ENCODE assay signal across 8 cellular contexts in genomic region chr17:75645889-75646625, GRCh38. TPM values are rescaled to one million over a fixed set of nuclear protein-coding genes. Genes with fewer than 3 reads are reported as not detected.
DNase-seq lines count a peak whose midpoint lies in the region; ATAC-seq, FAIRE-seq and TF ChIP-seq lines count a peak whose summit lies in the region.

No MANE protein-coding gene starts in this region.

- no peak overlapping the region for H3K9ac ChIP-seq in neural progenitor cell

- H3K27me3 Mint-ChIP-seq in neural progenitor cell (ENCODE audit: insufficient read depth, low read depth): no peaks in the 10 kb centered on the region

- no peaks in the 10 kb centered on the region for H3K4me1 Mint-ChIP-seq in neural progenitor cell

- TF ChIP-seq CTCF in pancreas (IDR thresholded peaks at IDR 0.05) (no peak), neural progenitor cell (IDR thresholded peaks at IDR 0.05) (no peak)

- POLR2A ChIA-PET in HEK293T (lab: Yijun Ruan, JAX): no interaction called here

- peak overlapping the region; percentile 98 for H3K27ac ChIP-seq in epithelial cell of prostate
- peak overlapping the region; percentile 95 to 99 (median 96) for H3K27ac ChIP-seq in pancreas
- H3K27ac ChIP-seq in neural progenitor cell: no peak overlapping the region

- H3K27me3 ChIP-seq in pancreas (no peaks in the 10 kb centered on the region), neural progenitor cell (no peaks in the 10 kb centered on the region)

- peaks cover 12% of the 10 kb centered on the region for H4K20me1 ChIP-seq in neural progenitor cell (ENCODE audit: low read depth)

- DNase-seq in NOMO-1 (lab: John Stamatoyannopoulos, UW; ENCODE audit: unreplicated experiment in 2 of 2) (peak; percentile 67 to 83), epithelial cell of prostate (ENCODE audit: low read depth, low spot score) (peak; percentile 68), pancreas (peak; percentile 86 to 97 (median 93)), HEK293T (ENCODE audit: extremely low spot score) (no peak), neural progenitor cell (ENCODE audit: low spot score) (no peak)
- no peak for DNase-seq in activated effector memory CD4-positive, alpha-beta T cell treated with anti-CD3 and anti-CD28 coated beads, Interleukin-2, amount 50 U/mL, for 16 hours

- no peaks in the 10 kb centered on the region for H3K9me3 ChIP-seq in pancreas
- H3K9me3 ChIP-seq in neural progenitor cell (ENCODE audit: low read depth): no peaks in the 10 kb centered on the region

- H3K79me2 ChIP-seq in neural progenitor cell (ENCODE audit: low read depth): no peaks in the 10 kb centered on the region

- H3K4me2 ChIP-seq in neural progenitor cell: no peak overlapping the region

- H3K4me3 ChIP-seq in GM08714 (ENCODE audit: low read length) (peak overlapping the region; percentile 16; the same call in 1 of the 2 replicates), pancreas (peak overlapping the region in 2 of 4 donors; percentile 21 to 35), neural progenitor cell (no peak overlapping the region)

- no peak overlapping the region for H2AFZ ChIP-seq in neural progenitor cell (replicated peaks)

- peaks cover 12 to 21% (median 13%) of the 10 kb centered on the region in 3 donors for H3K4me1 ChIP-seq in pancreas
- H3K4me1 ChIP-seq in neural progenitor cell: no peaks in the 10 kb centered on the region

- H3K27ac Mint-ChIP-seq in neural progenitor cell: no peak overlapping the region

- intact Hi-C loops in pancreas (cut with DNase I): no loop called here

- H3K36me3 ChIP-seq in pancreas: peaks cover 0 to 11% (median 7%) of the 10 kb centered on the region in 3 donors
- H3K36me3 ChIP-seq in neural progenitor cell: no peaks in the 10 kb centered on the region

- 10 to 13% methylated on average over 16 of the region's 16 CpGs for WGBS in pancreas, 2 donors

- H3F3A ChIP-seq in neural progenitor cell (ENCODE audit: low read depth): no peaks in the 10 kb centered on the region

- no peaks in the 10 kb centered on the region for H3K9me3 Mint-ChIP-seq in neural progenitor cell

- H3K4me3 Mint-ChIP-seq in neural progenitor cell: no peak overlapping the region

- CTCF ChIA-PET in HEK293T (lab: Yijun Ruan, JAX): interaction anchor here (0.7 to 10.4 kb wide), 4 partner anchors 12 to 104 kb away, joined by 3 to 69 read pairs (median 4); partner anchors contain the start of gene SMIM5

- H3K36me3 Mint-ChIP-seq in neural progenitor cell: peaks cover 3% of the 10 kb centered on the region

- ATAC-seq in GM21737 (IDR thresholded peaks at IDR 0.05; ENCODE audit: unreplicated experiment) (peak; percentile 92), pancreas (peak; percentile 95 to 96 (median 96))

- no peak for FAIRE-seq in pancreas (lab: Jason Lieb, UNC)

TF ChIP-seq in HEK293T, 16 proteins besides CTCF, POLR2A, EP300 and RAD21:
- TF ChIP-seq L3MBTL2 (conservative IDR thresholded peaks at IDR 0.05) (no peak), ARNT (IDR thresholded peaks at IDR 0.05) (no peak), LEF1 (IDR thresholded peaks at IDR 0.05; ENCODE audit: borderline replicate concordance) (no peak), FOXM1 (IDR thresholded peaks at IDR 0.05; ENCODE audit: borderline replicate concordance) (no peak), ZNF384 (IDR thresholded peaks at IDR 0.05) (no peak)
TF ChIP-seq in HEK293T: peak in this region for 0.

RNA-seq across cellular contexts. Expression of gene SMIM5, which starts 12.8 kb away (rescaled TPM):
- total RNA-seq in pancreas (1 to 10 TPM in 1 of 6 donors, under 1 TPM in 5; 0.55 to 1.2 (median 0.82) TPM), neural progenitor cell (ENCODE audit: low replicate concordance) (not detected in 2 replicates)
- polyA plus RNA-seq in pancreas: 10 to 100 TPM in 1 of 2 donors, 1 to 10 TPM in 1; 6.3 to 15.3 TPM

RNA-seq across cellular contexts. Expression of gene RECQL5, which starts 20.9 kb away (rescaled TPM):
- total RNA-seq in pancreas (10 to 100 TPM in 4 of 6 donors, 1 to 10 TPM in 2; 8.7 to 29.4 (median 12.8) TPM), neural progenitor cell (ENCODE audit: low replicate concordance) (22.7 and 27.3 TPM in 2 replicates)
- polyA plus RNA-seq in pancreas: 10 to 100 TPM; 54.3 to 65.2 TPM

RNA-seq across cellular contexts. Expression of gene SAP30BP, which starts 21.1 kb away (rescaled TPM):
- total RNA-seq in pancreas: 10 to 100 TPM; 22.4 to 45.3 (median 37.0) TPM
- 100 to 1,000 TPM in 1 of 2 donors, 10 to 100 TPM in 1; 81.8 to 106 TPM for polyA plus RNA-seq in pancreas
- 72.9 and 75.8 TPM in 2 replicates for total RNA-seq in neural progenitor cell (ENCODE audit: low replicate concordance)

RNA-seq across cellular contexts. Expression of gene MYO15B, which starts 58.5 kb away (rescaled TPM):
- 10 to 100 TPM; 25.9 to 82.0 (median 38.6) TPM for total RNA-seq in pancreas
- polyA plus RNA-seq in pancreas: 100 to 1,000 TPM; 307 to 325 TPM
- 10.2 and 17.1 TPM in 2 replicates for total RNA-seq in neural progenitor cell (ENCODE audit: low replicate concordance)

Comparison
In these comparisons a context has a peak if more than half of its experiments do, and no peak if none do; other contexts are left out.
1. DNase-seq: peak in NOMO-1 (2 of 2), epithelial cell of prostate (single experiment) and pancreas (6 of 6); none in HEK293T (single experiment), neural progenitor cell (single experiment) and activated effector memory CD4-positive, alpha-beta T cell treated with anti-CD3 and anti-CD28 coated beads, Interleukin-2, amount 50 U/mL, for 16 hours (single experiment).